Comparison of ENCODE assay signal across 1 cellular context in the genomic region with DNA sequence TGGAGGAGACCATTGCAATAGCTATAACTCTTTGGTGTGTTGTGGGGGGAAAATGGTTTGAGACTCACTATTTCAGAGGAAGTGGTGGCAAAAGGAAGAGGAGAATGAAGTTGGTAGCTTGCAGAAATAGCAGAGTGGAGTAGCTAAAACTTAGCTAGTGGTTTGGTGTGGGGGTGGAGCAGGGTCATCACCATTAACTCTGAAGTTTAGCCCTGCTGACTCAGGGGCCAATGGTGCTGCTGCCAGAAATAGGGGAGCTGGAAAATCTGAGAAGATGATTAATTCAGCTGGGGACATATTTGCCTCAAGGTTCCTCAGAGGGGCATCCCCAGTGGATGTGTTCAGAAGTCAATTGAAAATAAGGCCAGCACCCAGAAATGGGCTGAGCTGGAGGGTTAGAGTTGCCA.
A peak's percentile ranks its signal among the peaks of the same experiment; 100 is the strongest.
TF ChIP-seq lines count a peak whose summit lies in the region.

No MANE protein-coding gene starts in this region.

TF ChIP-seq in K562, 482 proteins besides CTCF, POLR2A, EP300 and RAD21 (continued from another document):
- no peak for TF ChIP-seq CCNT2 (IDR thresholded peaks at IDR 0.05; ENCODE audit: borderline replicate concordance, extremely low read depth, insufficient read length, low read depth, low read length)
- TF ChIP-seq, protein P1, sequence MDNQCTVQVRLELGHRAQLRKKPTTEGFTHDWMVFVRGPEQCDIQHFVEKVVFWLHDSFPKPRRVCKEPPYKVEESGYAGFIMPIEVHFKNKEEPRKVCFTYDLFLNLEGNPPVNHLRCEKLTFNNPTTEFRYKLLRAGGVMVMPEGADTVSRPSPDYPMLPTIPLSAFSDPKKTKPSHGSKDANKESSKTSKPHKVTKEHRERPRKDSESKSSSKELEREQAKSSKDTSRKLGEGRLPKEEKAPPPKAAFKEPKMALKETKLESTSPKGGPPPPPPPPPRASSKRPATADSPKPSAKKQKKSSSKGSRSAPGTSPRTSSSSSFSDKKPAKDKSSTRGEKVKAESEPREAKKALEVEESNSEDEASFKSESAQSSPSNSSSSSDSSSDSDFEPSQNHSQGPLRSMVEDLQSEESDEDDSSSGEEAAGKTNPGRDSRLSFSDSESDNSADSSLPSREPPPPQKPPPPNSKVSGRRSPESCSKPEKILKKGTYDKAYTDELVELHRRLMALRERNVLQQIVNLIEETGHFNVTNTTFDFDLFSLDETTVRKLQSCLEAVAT (IDR thresholded peaks at IDR 0.05): 0 out of 4 replicates have a peak, but pooled peaks of 1 of the 2 experiments have one; percentile 18
- peak; percentile 53 for TF ChIP-seq C11orf30 (IDR thresholded peaks at IDR 0.05; ENCODE audit: low read depth)
- TF ChIP-seq MAFF (IDR thresholded peaks at IDR 0.05; ENCODE audit: low read length): peak; percentile 8; the same call in 1 of the 2 replicates
- TF ChIP-seq MAFG (tag; conservative IDR thresholded peaks at IDR 0.05): peak; percentile 17; the same call in 1 of the 2 replicates
- TF ChIP-seq MEIS2 (IDR thresholded peaks at IDR 0.05; ENCODE audit: partially characterized antibody): peak; percentile 46
- TF ChIP-seq SAFB2 (IDR thresholded peaks at IDR 0.05; ENCODE audit: borderline replicate concordance, low read depth, low read length, severe bottlenecking): no peak
- no peak for TF ChIP-seq BACH1 (tag; IDR thresholded peaks at IDR 0.05)
- peak; percentile 46; the same call in 1 of the 2 replicates for TF ChIP-seq TAF7 (tag; IDR thresholded peaks at IDR 0.05)
- TF ChIP-seq, protein P2, sequence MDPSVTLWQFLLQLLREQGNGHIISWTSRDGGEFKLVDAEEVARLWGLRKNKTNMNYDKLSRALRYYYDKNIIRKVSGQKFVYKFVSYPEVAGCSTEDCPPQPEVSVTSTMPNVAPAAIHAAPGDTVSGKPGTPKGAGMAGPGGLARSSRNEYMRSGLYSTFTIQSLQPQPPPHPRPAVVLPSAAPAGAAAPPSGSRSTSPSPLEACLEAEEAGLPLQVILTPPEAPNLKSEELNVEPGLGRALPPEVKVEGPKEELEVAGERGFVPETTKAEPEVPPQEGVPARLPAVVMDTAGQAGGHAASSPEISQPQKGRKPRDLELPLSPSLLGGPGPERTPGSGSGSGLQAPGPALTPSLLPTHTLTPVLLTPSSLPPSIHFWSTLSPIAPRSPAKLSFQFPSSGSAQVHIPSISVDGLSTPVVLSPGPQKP (CRISPR knock-in tag; IDR thresholded peaks at IDR 0.05): no peak
- TF ChIP-seq CTBP1 (IDR thresholded peaks at IDR 0.05; ENCODE audit: borderline replicate concordance): 0 out of 2 replicates have a peak, but pooled peaks have one; percentile 16
- TF ChIP-seq, protein P3, sequence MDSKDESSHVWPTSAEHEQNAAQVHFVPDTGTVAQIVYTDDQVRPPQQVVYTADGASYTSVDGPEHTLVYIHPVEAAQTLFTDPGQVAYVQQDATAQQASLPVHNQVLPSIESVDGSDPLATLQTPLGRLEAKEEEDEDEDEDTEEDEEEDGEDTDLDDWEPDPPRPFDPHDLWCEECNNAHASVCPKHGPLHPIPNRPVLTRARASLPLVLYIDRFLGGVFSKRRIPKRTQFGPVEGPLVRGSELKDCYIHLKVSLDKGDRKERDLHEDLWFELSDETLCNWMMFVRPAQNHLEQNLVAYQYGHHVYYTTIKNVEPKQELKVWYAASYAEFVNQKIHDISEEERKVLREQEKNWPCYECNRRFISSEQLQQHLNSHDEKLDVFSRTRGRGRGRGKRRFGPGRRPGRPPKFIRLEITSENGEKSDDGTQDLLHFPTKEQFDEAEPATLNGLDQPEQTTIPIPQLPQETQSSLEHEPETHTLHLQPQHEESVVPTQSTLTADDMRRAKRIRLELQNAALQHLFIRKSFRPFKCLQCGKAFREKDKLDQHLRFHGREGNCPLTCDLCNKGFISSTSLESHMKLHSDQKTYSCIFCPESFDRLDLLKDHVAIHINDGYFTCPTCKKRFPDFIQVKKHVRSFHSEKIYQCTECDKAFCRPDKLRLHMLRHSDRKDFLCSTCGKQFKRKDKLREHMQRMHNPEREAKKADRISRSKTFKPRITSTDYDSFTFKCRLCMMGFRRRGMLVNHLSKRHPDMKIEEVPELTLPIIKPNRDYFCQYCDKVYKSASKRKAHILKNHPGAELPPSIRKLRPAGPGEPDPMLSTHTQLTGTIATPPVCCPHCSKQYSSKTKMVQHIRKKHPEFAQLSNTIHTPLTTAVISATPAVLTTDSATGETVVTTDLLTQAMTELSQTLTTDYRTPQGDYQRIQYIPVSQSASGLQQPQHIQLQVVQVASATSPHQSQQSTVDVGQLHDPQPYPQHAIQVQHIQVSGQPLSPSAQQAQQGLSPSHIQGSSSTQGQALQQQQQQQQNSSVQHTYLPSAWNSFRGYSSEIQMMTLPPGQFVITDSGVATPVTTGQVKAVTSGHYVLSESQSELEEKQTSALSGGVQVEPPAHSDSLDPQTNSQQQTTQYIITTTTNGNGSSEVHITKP (IDR thresholded peaks at IDR 0.05; ENCODE audit: partially characterized antibody): peak; percentile 51
- TF ChIP-seq NFRKB (IDR thresholded peaks at IDR 0.05; ENCODE audit: low read depth): 0 out of 2 replicates have a peak, but pooled peaks have one; percentile 35
- TF ChIP-seq MAZ (CRISPR knock-in tag; conservative IDR thresholded peaks at IDR 0.05 in 1 of 2, IDR thresholded peaks at IDR 0.05 in 1 of 2): 0 out of 4 replicates have a peak, but pooled peaks of 1 of the 2 experiments have one; percentile 21
- peak; percentile 66 to 80; a peak in 3 of 4 replicates for TF ChIP-seq KDM1A (IDR thresholded peaks at IDR 0.05)
- no peak for TF ChIP-seq ZNF780A (CRISPR knock-in tag; IDR thresholded peaks at IDR 0.05)
- TF ChIP-seq, protein P4, sequence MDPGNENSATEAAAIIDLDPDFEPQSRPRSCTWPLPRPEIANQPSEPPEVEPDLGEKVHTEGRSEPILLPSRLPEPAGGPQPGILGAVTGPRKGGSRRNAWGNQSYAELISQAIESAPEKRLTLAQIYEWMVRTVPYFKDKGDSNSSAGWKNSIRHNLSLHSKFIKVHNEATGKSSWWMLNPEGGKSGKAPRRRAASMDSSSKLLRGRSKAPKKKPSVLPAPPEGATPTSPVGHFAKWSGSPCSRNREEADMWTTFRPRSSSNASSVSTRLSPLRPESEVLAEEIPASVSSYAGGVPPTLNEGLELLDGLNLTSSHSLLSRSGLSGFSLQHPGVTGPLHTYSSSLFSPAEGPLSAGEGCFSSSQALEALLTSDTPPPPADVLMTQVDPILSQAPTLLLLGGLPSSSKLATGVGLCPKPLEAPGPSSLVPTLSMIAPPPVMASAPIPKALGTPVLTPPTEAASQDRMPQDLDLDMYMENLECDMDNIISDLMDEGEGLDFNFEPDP (CRISPR knock-in tag; IDR thresholded peaks at IDR 0.05): no peak
- TF ChIP-seq FOS (IDR thresholded peaks at IDR 0.05; ENCODE audit: extremely low read depth, insufficient read length): peak; percentile 28
- TF ChIP-seq NFE2 (IDR thresholded peaks at IDR 0.05; ENCODE audit: low read depth): peak; percentile 69
- TF ChIP-seq ZNF316 (IDR thresholded peaks at IDR 0.05): peak; percentile 56
- peak; percentile 93; the same call in 1 of the 2 replicates for TF ChIP-seq PHF21A (IDR thresholded peaks at IDR 0.05; ENCODE audit: borderline replicate concordance, low read depth)
- peak; percentile 13 for TF ChIP-seq ZFP36 (IDR thresholded peaks at IDR 0.05; ENCODE audit: low read depth, low read length, partially characterized antibody)
- TF ChIP-seq, protein P5, sequence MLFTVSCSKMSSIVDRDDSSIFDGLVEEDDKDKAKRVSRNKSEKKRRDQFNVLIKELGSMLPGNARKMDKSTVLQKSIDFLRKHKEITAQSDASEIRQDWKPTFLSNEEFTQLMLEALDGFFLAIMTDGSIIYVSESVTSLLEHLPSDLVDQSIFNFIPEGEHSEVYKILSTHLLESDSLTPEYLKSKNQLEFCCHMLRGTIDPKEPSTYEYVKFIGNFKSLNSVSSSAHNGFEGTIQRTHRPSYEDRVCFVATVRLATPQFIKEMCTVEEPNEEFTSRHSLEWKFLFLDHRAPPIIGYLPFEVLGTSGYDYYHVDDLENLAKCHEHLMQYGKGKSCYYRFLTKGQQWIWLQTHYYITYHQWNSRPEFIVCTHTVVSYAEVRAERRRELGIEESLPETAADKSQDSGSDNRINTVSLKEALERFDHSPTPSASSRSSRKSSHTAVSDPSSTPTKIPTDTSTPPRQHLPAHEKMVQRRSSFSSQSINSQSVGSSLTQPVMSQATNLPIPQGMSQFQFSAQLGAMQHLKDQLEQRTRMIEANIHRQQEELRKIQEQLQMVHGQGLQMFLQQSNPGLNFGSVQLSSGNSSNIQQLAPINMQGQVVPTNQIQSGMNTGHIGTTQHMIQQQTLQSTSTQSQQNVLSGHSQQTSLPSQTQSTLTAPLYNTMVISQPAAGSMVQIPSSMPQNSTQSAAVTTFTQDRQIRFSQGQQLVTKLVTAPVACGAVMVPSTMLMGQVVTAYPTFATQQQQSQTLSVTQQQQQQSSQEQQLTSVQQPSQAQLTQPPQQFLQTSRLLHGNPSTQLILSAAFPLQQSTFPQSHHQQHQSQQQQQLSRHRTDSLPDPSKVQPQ (CRISPR knock-in tag; IDR thresholded peaks at IDR 0.05; ENCODE audit: borderline replicate concordance): no peak
- TF ChIP-seq JUND (IDR thresholded peaks at IDR 0.05; ENCODE audit: borderline replicate concordance, low read depth, low read length): peak; percentile 75
- TF ChIP-seq JUND (tag; IDR thresholded peaks at IDR 0.05; ENCODE audit: borderline replicate concordance, low read depth, low read length): no peak; the same call in 2 of the 3 replicates
- TF ChIP-seq MAFK (IDR thresholded peaks at IDR 0.05; ENCODE audit: low read length): peak; percentile 55; the same call in 1 of the 2 replicates
- no peak for TF ChIP-seq NR2C2 (CRISPR knock-in tag; IDR thresholded peaks at IDR 0.05)
- TF ChIP-seq NR2C2 (tag; IDR thresholded peaks at IDR 0.05): peak; percentile 33; the same call in 1 of the 2 replicates
